ENCODE assay signal across 7 cellular contexts in genomic region chr5:14144586-14145355, GRCh38. TPM values are rescaled to one million over a fixed set of nuclear protein-coding genes. Genes with fewer than 3 reads are reported as not detected.
DNase-seq lines count a peak whose midpoint lies in the region; FAIRE-seq and TF ChIP-seq lines count a peak whose summit lies in the region.

No MANE protein-coding gene starts in this region.

- intact Hi-C loops in breast epithelium (cut with DNase I; ENCODE audit: low total_unique reads), result no loop called here

- H3K27me3 ChIP-seq in MG63 (no peaks in the 10 kb centered on the region), breast epithelium (no peaks in the 10 kb centered on the region), skeletal muscle tissue (ENCODE audit: control insufficient read depth in 3 of 3, insufficient read depth in 3 of 3, low read length in 3 of 3) (no peaks in the 10 kb centered on the region)

- TF ChIP-seq CTCF in HEK293 (tag by site-specific recombination; IDR thresholded peaks at IDR 0.05) (no peak; the same call in 1 of the 2 replicates), breast epithelium (IDR thresholded peaks at IDR 0.05) (no peak)

- peak overlapping the region; percentile 98 for H3K27ac ChIP-seq in HEK293 (ENCODE audit: extremely low read depth, low read depth, low read length)
- peak overlapping the region; percentile 93 to 96 for H3K27ac ChIP-seq in breast epithelium
- H3K27ac ChIP-seq in skeletal muscle tissue (ENCODE audit: low read depth, low read length), result peak overlapping the region; percentile 91

- POLR2A ChIA-PET in HEK293 (lab: Yijun Ruan, JAX), result interaction anchor here (0.6 to 2.6 kb wide), 12 partner anchors 10 to 157 kb away, joined by 4 to 28 read pairs (median 5); no protein-coding TSS in a partner anchor

- CTCF ChIA-PET in HEK293 (lab: Yijun Ruan, JAX), result interaction anchor here (0.6 to 1.3 kb wide), 8 partner anchors 9 to 166 kb away, joined by 3 to 5 read pairs (median 3); no protein-coding TSS in a partner anchor

- peak overlapping the region; percentile 87 to 93 (median 88) for H3K9ac ChIP-seq in skeletal muscle tissue (ENCODE audit: low read depth in 1 of 3, low read length in 3 of 3)

- no peaks in the 10 kb centered on the region for H3K9me3 ChIP-seq in HEK293 (ENCODE audit: control insufficient read depth, insufficient read depth, low read depth, low read length)
- no peaks in the 10 kb centered on the region for H3K9me3 ChIP-seq in MG63
- H3K9me3 ChIP-seq in breast epithelium, result no peaks in the 10 kb centered on the region
- no peaks in the 10 kb centered on the region for H3K9me3 ChIP-seq in skeletal muscle tissue (ENCODE audit: control insufficient read depth in 3 of 3, low read length in 3 of 3)

- peak; percentile 90 for FAIRE-seq in GM12892 (lab: Jason Lieb, UNC)

- DNase-seq in GM12892 (ENCODE audit: insufficient read length), result peak; percentile 54
- DNase-seq in MG63, result peak; percentile 82
- peak; percentile 87 for DNase-seq in SW480 (ENCODE audit: low spot score)
- peak; percentile 61 to 64 for DNase-seq in breast epithelium (ENCODE audit: low spot score in 2 of 2)
- peak; percentile 65 for DNase-seq in iPS-NIHi11 (ENCODE audit: low spot score)

- no peaks in the 10 kb centered on the region for H3K36me3 ChIP-seq in HEK293 (ENCODE audit: control insufficient read depth in 2 of 2, insufficient read depth in 1 of 2, low read length in 2 of 2)
- peaks cover 38% of the 10 kb centered on the region for H3K36me3 ChIP-seq in MG63
- no peaks in the 10 kb centered on the region for H3K36me3 ChIP-seq in breast epithelium
- H3K36me3 ChIP-seq in skeletal muscle tissue (ENCODE audit: control insufficient read depth in 3 of 3, insufficient read depth in 3 of 3, low read length in 3 of 3), result no peaks in the 10 kb centered on the region

- TF ChIP-seq POLR2A in GM12892 (IDR thresholded peaks at IDR 0.05; ENCODE audit: low read depth, low read length) (peak; percentile 76), breast epithelium (IDR thresholded peaks at IDR 0.05) (no peak)

- H3K4me1 ChIP-seq in HEK293 (ENCODE audit: control insufficient read depth, insufficient read depth, low read length) (peaks cover 50% of the 10 kb centered on the region), breast epithelium (peaks cover 10 to 23% of the 10 kb centered on the region in 2 donors), skeletal muscle tissue (ENCODE audit: control insufficient read depth in 3 of 3, insufficient read depth in 3 of 3, low read length in 3 of 3) (peaks cover 40 to 60% (median 49%) of the 10 kb centered on the region in 3 donors)

- H3K4me3 ChIP-seq in HEK293 (ENCODE audit: low read depth, low read length) (peak overlapping the region; percentile 69), MG63 (peak overlapping the region; percentile 82), breast epithelium (peak overlapping the region; percentile 82 to 97 (median 92)), skeletal muscle tissue (ENCODE audit: low read length in 3 of 3) (peak overlapping the region; percentile 86 to 88 (median 87))

TF ChIP-seq in HEK293, 187 proteins besides CTCF, POLR2A, EP300 and RAD21 (continues in another document):
- TF ChIP-seq ZNF513 (tag by site-specific recombination; IDR thresholded peaks at IDR 0.05) (peak; percentile 44; the same call in 1 of the 2 replicates), WT1 (tag by site-specific recombination; IDR thresholded peaks at IDR 0.05) (peak; percentile 22; the same call in 1 of the 2 replicates), GLIS2 (tag by site-specific recombination; IDR thresholded peaks at IDR 0.05) (peak; percentile 87), KLF16 (tag by site-specific recombination; IDR thresholded peaks at IDR 0.05) (0 out of 2 replicates have a peak, but pooled peaks have one; percentile 7), MYNN (tag by site-specific recombination; IDR thresholded peaks at IDR 0.05; ENCODE audit: borderline replicate concordance) (0 out of 2 replicates have a peak, but pooled peaks have one; percentile 20), ZSCAN30 (tag by site-specific recombination; IDR thresholded peaks at IDR 0.05) (0 out of 2 replicates have a peak, but pooled peaks have one; percentile 15), ZNF10 (tag by site-specific recombination; IDR thresholded peaks at IDR 0.05) (peak; percentile 10; the same call in 1 of the 2 replicates), SCRT2 (tag by site-specific recombination; IDR thresholded peaks at IDR 0.05) (no peak), ZNF274 (IDR thresholded peaks at IDR 0.05; ENCODE audit: low read length) (no peak), ZNF274 (tag by site-specific recombination; IDR thresholded peaks at IDR 0.05; ENCODE audit: borderline replicate concordance) (no peak), ZFP37 (tag by site-specific recombination; IDR thresholded peaks at IDR 0.05) (0 out of 2 replicates have a peak, but pooled peaks have one; percentile 43), PBX3 (CRISPR knock-in tag; IDR thresholded peaks at IDR 0.05) (peak; percentile 53; the same call in 1 of the 2 replicates), ZBTB1 (tag by site-specific recombination; IDR thresholded peaks at IDR 0.05) (no peak), ZNF423 (tag by site-specific recombination; IDR thresholded peaks at IDR 0.05) (no peak), SP2 (tag by site-specific recombination; IDR thresholded peaks at IDR 0.05) (peak; percentile 72), ZSCAN16 (tag by site-specific recombination; IDR thresholded peaks at IDR 0.05) (no peak), ZNF416 (tag by site-specific recombination; IDR thresholded peaks at IDR 0.05) (no peak), ZNF837 (tag by site-specific recombination; IDR thresholded peaks at IDR 0.05) (no peak), KLF9 (tag by site-specific recombination; IDR thresholded peaks at IDR 0.05; ENCODE audit: low read depth) (peak; percentile 25; the same call in 1 of the 2 replicates), ZNF600 (tag by site-specific recombination; IDR thresholded peaks at IDR 0.05) (peak; percentile 53; the same call in 1 of the 2 replicates), ZNF148 (tag by site-specific recombination; IDR thresholded peaks at IDR 0.05; ENCODE audit: borderline replicate concordance) (no peak), ZNF239 (tag by site-specific recombination; IDR thresholded peaks at IDR 0.05) (no peak), ZNF664 (tag by site-specific recombination; IDR thresholded peaks at IDR 0.05) (no peak), ZNF146 (tag by site-specific recombination; IDR thresholded peaks at IDR 0.05) (no peak), ZNF223 (tag by site-specific recombination; IDR thresholded peaks at IDR 0.05) (peak; percentile 29; the same call in 1 of the 2 replicates), ZNF292 (tag by site-specific recombination; IDR thresholded peaks at IDR 0.05; ENCODE audit: borderline replicate concordance, low read depth) (no peak), YY2 (tag by site-specific recombination; IDR thresholded peaks at IDR 0.05) (no peak), HOXD13 (CRISPR knock-in tag; IDR thresholded peaks at IDR 0.05; ENCODE audit: borderline replicate concordance) (no peak), MZF1 (tag by site-specific recombination; IDR thresholded peaks at IDR 0.05; ENCODE audit: borderline replicate concordance) (peak; percentile 56; the same call in 1 of the 2 replicates), ZNF121 (tag by site-specific recombination; IDR thresholded peaks at IDR 0.05) (no peak)

RNA-seq across cellular contexts. Expression of gene TRIO, which starts 1.6 kb away (rescaled TPM):
- polyA plus RNA-seq in GM12892 (2012; ENCODE audit: missing spikeins), result 77.8 TPM
- total RNA-seq in MG63 (2014; rRNA removed; shearing (Covaris generic); ENCODE audit: low replicate concordance), result 123 and 124 TPM in 2 replicates
- total RNA-seq in breast epithelium (100 to 1,000 TPM; 191 to 209 (median 193) TPM), skeletal muscle tissue (200 TPM)

Comparison
In these comparisons a context has a peak if more than half of its experiments do, and no peak if none do; other contexts are left out.
1. Peak in every context shown above with its lines: DNase-seq, H3K4me3 ChIP-seq and H3K27ac ChIP-seq.